ENCODE assay signal across 9 cellular contexts in genomic region chr9:86352440-86353106, GRCh38. TPM values are rescaled to one million over a fixed set of nuclear protein-coding genes. Genes with fewer than 3 reads are reported as not detected.
DNase-seq lines count a peak whose midpoint lies in the region; ATAC-seq and TF ChIP-seq lines count a peak whose summit lies in the region.
"Had no signal": no experiment of that assay in that cellular context is flagged by ENCODE, and none has a peak within 500 bp of the region (broad histone marks: within the 10 kb centered on the region; RNA-seq: fewer than 3 reads in every experiment).

No MANE protein-coding gene starts in this region.

- H3K4ac ChIP-seq in trophoblast cell (ENCODE audit: low read depth, low read length): peak overlapping the region; percentile 84

- H4K8ac ChIP-seq in trophoblast cell (ENCODE audit: low read depth, low read length): no peak overlapping the region

- H3K27me3 ChIP-seq in NT2/D1 (ENCODE audit: insufficient read depth, insufficient read length) (peaks cover 18% of the 10 kb centered on the region), duodenal mucosa (ENCODE audit: control insufficient read depth in 1 of 2, insufficient read depth in 2 of 2, low read length in 2 of 2) (no peaks in the 10 kb centered on the region), trophoblast cell (ENCODE audit: insufficient read depth, low read length) (no peaks in the 10 kb centered on the region)

- no peak for TF ChIP-seq CTCF in GM10266 (IDR thresholded peaks at IDR 0.05; ENCODE audit: control insufficient read depth, insufficient read depth, low read depth, missing control alignments)

- peak; percentile 28 for DNase-seq in GM10266 (ENCODE audit: extremely low spot score)
- no peak for DNase-seq in NT2/D1 (ENCODE audit: low read depth, low spot score)
- DNase-seq in trophoblast cell: peak in 1 of 2 donors; percentile 27
- no peak for DNase-seq in putamen (ENCODE audit: low spot score)
- no peak for DNase-seq in posterior cingulate gyrus
- DNase-seq in cardiac septum (ENCODE audit: low spot score): no peak
- DNase-seq: NCI-H1930 had no signal

- H3K79me2 ChIP-seq in trophoblast cell (ENCODE audit: control insufficient read depth, insufficient read depth, low read length, poor library complexity): peaks cover 10% of the 10 kb centered on the region

- H2BK120ac ChIP-seq in trophoblast cell (ENCODE audit: insufficient read depth, low read length, poor library complexity): no peak overlapping the region

- intact Hi-C loops in posterior cingulate gyrus (cut with DNase I): loop anchor here (5.0 kb wide), 1 partner anchor 70 kb away; the partner anchor contains the start of gene ISCA1
- intact Hi-C loops in cardiac septum (cut with DNase I): loop anchor here (5.0 kb wide), 1 partner anchor 595 kb away; the partner anchor contains the start of gene GAS1

- H2BK12ac ChIP-seq in trophoblast cell (ENCODE audit: low read length): no peak overlapping the region

- no peak overlapping the region for H2AFZ ChIP-seq in trophoblast cell (ENCODE audit: insufficient read depth, low read length, poor library complexity)

- H3K9me3 ChIP-seq in NT2/D1 (ENCODE audit: insufficient read depth, low read length): no peaks in the 10 kb centered on the region
- no peaks in the 10 kb centered on the region for H3K9me3 ChIP-seq in duodenal mucosa (ENCODE audit: control insufficient read depth in 1 of 2, low read length in 2 of 2)
- no peaks in the 10 kb centered on the region for H3K9me3 ChIP-seq in trophoblast cell (ENCODE audit: insufficient read depth, low read depth, low read length)

- H3K4me3 ChIP-seq in NT2/D1 (ENCODE audit: insufficient read length, low read depth) (peak overlapping the region; percentile 0), duodenal mucosa (ENCODE audit: low read depth in 1 of 2, low read length in 2 of 2) (peak overlapping the region; percentile 93 to 96), trophoblast cell (ENCODE audit: low read depth, low read length) (no peak overlapping the region)

- peak overlapping the region; percentile 11 for H3K27ac ChIP-seq in duodenal mucosa (ENCODE audit: low read depth, low read length)
- H3K27ac ChIP-seq in trophoblast cell (ENCODE audit: low read depth, low read length): no peak overlapping the region

- no peak overlapping the region for H4K91ac ChIP-seq in trophoblast cell (ENCODE audit: low read depth, low read length)

- no CpG with 5 or more reads among the region's 5 CpGs for WGBS in trophoblast cell (ENCODE audit: extremely low coverage, insufficient coverage, insufficient read length)

- H4K12ac ChIP-seq in trophoblast cell (ENCODE audit: low read depth, low read length): no peak overlapping the region

- no peaks in the 10 kb centered on the region for H3K4me1 ChIP-seq in NT2/D1 (ENCODE audit: insufficient read depth, insufficient read length)
- H3K4me1 ChIP-seq in duodenal mucosa (ENCODE audit: control insufficient read depth in 1 of 2, insufficient read depth in 2 of 2, low read length in 2 of 2): peaks cover 32 to 39% of the 10 kb centered on the region in 2 donors
- H3K4me1 ChIP-seq in trophoblast cell (ENCODE audit: control insufficient read depth in 1 of 2, insufficient read depth in 2 of 2, low read length in 2 of 2): peaks cover 0 to 3% of the 10 kb centered on the region in 2 experiments

- H3K23ac ChIP-seq in trophoblast cell (ENCODE audit: low read length): no peak overlapping the region

- peaks cover 11% of the 10 kb centered on the region for H3K79me1 ChIP-seq in trophoblast cell (ENCODE audit: low read length)

- H3K14ac ChIP-seq in trophoblast cell (ENCODE audit: low read length): no peak overlapping the region

- no peak overlapping the region for H2AK5ac ChIP-seq in trophoblast cell (ENCODE audit: low read length)

- H3K9ac ChIP-seq in NT2/D1 (ENCODE audit: insufficient read length, low read depth) (no peak overlapping the region), duodenal mucosa (ENCODE audit: low read depth in 1 of 2, low read length in 2 of 2) (peak overlapping the region; percentile 85 to 95), trophoblast cell (ENCODE audit: low read length) (no peak overlapping the region)

- H3K18ac ChIP-seq in trophoblast cell (ENCODE audit: low read length): no peak overlapping the region

- no peak for ATAC-seq in HG03139 (IDR thresholded peaks at IDR 0.05; ENCODE audit: unreplicated experiment)

- H3K36me3 ChIP-seq in NT2/D1 (ENCODE audit: insufficient read depth, insufficient read length, low read length) (peaks cover 19% of the 10 kb centered on the region), duodenal mucosa (ENCODE audit: control insufficient read depth in 1 of 2, insufficient read depth in 2 of 2, low read length in 2 of 2) (peaks cover 3 to 4% of the 10 kb centered on the region in 2 donors), trophoblast cell (ENCODE audit: control insufficient read depth in 1 of 2, insufficient read depth in 2 of 2, low read length in 2 of 2) (peaks cover 0 to 2% of the 10 kb centered on the region in 2 experiments)

- no peak overlapping the region for H2BK5ac ChIP-seq in trophoblast cell (ENCODE audit: low read depth, low read length, poor library complexity)

- peak overlapping the region; percentile 18 for H3K4me2 ChIP-seq in trophoblast cell (ENCODE audit: low read length)

RNA-seq across cellular contexts. Expression of gene TUT7, which starts 1.6 kb away (rescaled TPM):
- 35.4 and 39.4 TPM in 2 replicates for polyA plus RNA-seq in trophoblast cell (2013)
- total RNA-seq in cardiac septum: 14.6 TPM

Comparison
In these comparisons a context has a peak if more than half of its experiments do, and no peak if none do; other contexts are left out.
1. H3K9ac ChIP-seq: peak in duodenal mucosa (2 of 2); none in NT2/D1 (single experiment) and trophoblast cell (single experiment).